16 cellular contexts compared by ENCODE assay signal in the genomic region with DNA sequence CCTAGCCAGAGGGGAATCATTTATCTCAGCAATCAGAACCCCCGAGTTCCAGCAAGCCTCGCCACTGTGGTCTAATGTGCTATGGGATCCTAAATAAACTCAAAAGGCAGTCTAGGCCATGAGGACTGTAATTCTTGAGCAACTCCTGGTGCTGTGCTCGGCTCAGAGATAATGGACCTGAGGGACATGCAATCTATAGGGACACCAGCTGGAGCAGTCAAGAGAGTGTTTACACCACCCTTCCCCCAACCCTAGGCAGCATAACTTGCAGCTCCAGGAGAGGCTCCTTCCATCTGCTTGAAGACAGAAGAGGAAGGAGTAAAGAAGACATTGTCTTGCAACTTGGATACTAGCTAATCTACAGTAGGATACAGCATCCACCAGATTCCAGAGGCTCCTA.
DNase-seq lines count a peak whose midpoint lies in the region; ATAC-seq and TF ChIP-seq lines count a peak whose summit lies in the region.
"Had no signal": no experiment of that assay in that cellular context is flagged by ENCODE, and none has a peak within 500 bp of the region (broad histone marks: within the 10 kb centered on the region; RNA-seq: fewer than 3 reads in every experiment).

No MANE protein-coding gene starts in this region.

- no peak overlapping the region for H3K23ac ChIP-seq in mesendoderm (ENCODE audit: low read length)

- H3K79me2 ChIP-seq in mesendoderm (ENCODE audit: control insufficient read depth, insufficient read depth, low read length) = no peaks in the 10 kb centered on the region
- H3K79me2 ChIP-seq in mammary epithelial cell (ENCODE audit: insufficient read depth, low read length) = no peaks in the 10 kb centered on the region

- H3K4ac ChIP-seq in mesendoderm (ENCODE audit: low read depth, low read length) = no peak overlapping the region

- no peak overlapping the region for H2AFZ ChIP-seq in mammary epithelial cell (ENCODE audit: low read depth, low read length)

- no peak overlapping the region for H2AK5ac ChIP-seq in mesendoderm (ENCODE audit: low read length)

- CTCF ChIA-PET in WTC11 (lab: Charles Lee) = interaction anchor here (0.6 kb wide), 1 partner anchor 18 kb away, joined by 6 read pairs; no protein-coding TSS in a partner anchor
- CTCF ChIA-PET in mammary epithelial cell (lab: Charles Lee; ENCODE audit: low non-redundant PET) = no interaction called here

- no peaks in the 10 kb centered on the region for H3K4me1 Mint-ChIP-seq in WTC11
- H3K4me1 Mint-ChIP-seq: CD4-positive, CD25-positive, alpha-beta regulatory T cell; IgD-negative memory B cell had no signal

- no peak overlapping the region for H3K4me3 Mint-ChIP-seq in WTC11
- H3K4me3 Mint-ChIP-seq: CD4-positive, CD25-positive, alpha-beta regulatory T cell; HFFc6; IgD-negative memory B cell had no signal

- no peak overlapping the region for H3K56ac ChIP-seq in mesendoderm (ENCODE audit: low read length)

- H3K36me3 ChIP-seq in mesendoderm (ENCODE audit: control insufficient read depth, insufficient read depth, low read length) (no peaks in the 10 kb centered on the region), mammary epithelial cell (ENCODE audit: insufficient read depth, low read length) (no peaks in the 10 kb centered on the region)
- H3K36me3 ChIP-seq: BLaER1 treated with 17β-estradiol and CSF1 and Interleukin-3, amounts not matched to agents 10 nM and 100 nM had no signal

- DNase-seq in NCI-H82 (lab: John Stamatoyannopoulos, UW) (peak; percentile 23), NCI-H82 treated with DMSO at 0.1 percent for 48 hours (lab: John Stamatoyannopoulos, UW; ENCODE audit: unreplicated experiment) (no peak), NCI-H69 (lab: John Stamatoyannopoulos, UW) (peak; percentile 64), WTC11 (ENCODE audit: low spot score) (no peak), mesendoderm (peak; percentile 28), mammary epithelial cell (no peak)
- DNase-seq: ACHN; CD4-positive, CD25-positive, alpha-beta regulatory T cell; DMS79; HCEC 1CT; HFFc6 had no signal

- no peak overlapping the region for H2BK5ac ChIP-seq in mesendoderm (ENCODE audit: low read length)

- no TSS peak for BruUV-seq in mammary epithelial cell (replicated peaks; lab: Mats Ljungman, UMichigan)

- no peak overlapping the region for H2BK120ac ChIP-seq in mesendoderm (ENCODE audit: low read depth, low read length)

- H4K8ac ChIP-seq in mesendoderm (ENCODE audit: low read depth, low read length) = no peak overlapping the region

- H3K27ac Mint-ChIP-seq in WTC11 = no peak overlapping the region
- H3K27ac Mint-ChIP-seq: CD4-positive, CD25-positive, alpha-beta regulatory T cell; HFFc6; IgD-negative memory B cell had no signal

- H3K9me3 ChIP-seq in mammary epithelial cell (replicated peaks; ENCODE audit: insufficient read depth, low read length) = no peaks in the 10 kb centered on the region

- dilution Hi-C loops in mammary epithelial cell (cut with HindIII; ENCODE audit: low sequenced_read_pairs) = no loop called here

- in situ Hi-C loops in mammary epithelial cell (cut with MboI; ENCODE audit: low sequenced_read_pairs in 2 of 2) = no loop called here

- H2BK15ac ChIP-seq in mesendoderm (replicated peaks; ENCODE audit: low read depth) = no peak overlapping the region

- no peak for TF ChIP-seq CTCF in WTC11 (IDR thresholded peaks at IDR 0.05)
- no peak for TF ChIP-seq CTCF in mammary epithelial cell (conservative IDR thresholded peaks at IDR 0.05 in 1 of 2, IDR thresholded peaks at IDR 0.05 in 1 of 2; ENCODE audit: extremely low read depth in 1 of 2, insufficient read depth in 1 of 2, low read depth in 1 of 2, low read length in 2 of 2)

- no peak overlapping the region for H3K4me3 ChIP-seq in mesendoderm (ENCODE audit: low read length)
- H3K4me3 ChIP-seq in mammary epithelial cell (replicated peaks in 1 of 3; ENCODE audit: insufficient read depth in 1 of 3, low read depth in 2 of 3, low read length in 3 of 3) = no peak overlapping the region
- H3K4me3 ChIP-seq: BLaER1 treated with 17β-estradiol and CSF1 and Interleukin-3, amounts not matched to agents 10 nM and 100 nM; GM12878 had no signal

- no peaks in the 10 kb centered on the region for H3K27me3 ChIP-seq in mesendoderm (ENCODE audit: insufficient read depth, low read length, poor library complexity)
- peaks cover 4% of the 10 kb centered on the region for H3K27me3 ChIP-seq in mammary epithelial cell (ENCODE audit: insufficient read depth, low read length)
- H3K27me3 ChIP-seq: BLaER1 treated with 17β-estradiol and CSF1 and Interleukin-3, amounts not matched to agents 10 nM and 100 nM had no signal

- no peaks in the 10 kb centered on the region for H4K20me1 ChIP-seq in mammary epithelial cell (ENCODE audit: insufficient read depth, low read length)
- H4K20me1 ChIP-seq: BLaER1 treated with 17β-estradiol and CSF1 and Interleukin-3, amounts not matched to agents 10 nM and 100 nM had no signal

- H3K4me2 ChIP-seq in mesendoderm (ENCODE audit: low read length) (no peak overlapping the region), mammary epithelial cell (ENCODE audit: insufficient read depth, low read depth, low read length) (no peak overlapping the region)
- H3K4me2 ChIP-seq: BLaER1 treated with 17β-estradiol and CSF1 and Interleukin-3, amounts not matched to agents 10 nM and 100 nM had no signal

- peaks cover 6% of the 10 kb centered on the region; the same call in 1 of the 2 replicates for H3K9me3 Mint-ChIP-seq in WTC11

- peak; percentile 71 for ATAC-seq in WTC11
- no peak for ATAC-seq in HG03280 (IDR thresholded peaks at IDR 0.05; ENCODE audit: unreplicated experiment)
- ATAC-seq in GM21786 (IDR thresholded peaks at IDR 0.05; ENCODE audit: unreplicated experiment) = no peak
- ATAC-seq: GM12878 had no signal

- intact Hi-C loops in mammary epithelial cell (cut with micrococcal nuclease) = no loop called here

- no peak overlapping the region for H3K27ac ChIP-seq in mesendoderm (ENCODE audit: low read depth, low read length)
- H3K27ac ChIP-seq in mammary epithelial cell (ENCODE audit: insufficient read depth, low read depth, low read length) = no peak overlapping the region
- H3K27ac ChIP-seq: BLaER1 treated with 17β-estradiol and CSF1 and Interleukin-3, amounts not matched to agents 10 nM and 100 nM had no signal

- POLR2A ChIA-PET in WTC11 (lab: Charles Lee) = no interaction called here

- no peak overlapping the region for H4K5ac ChIP-seq in mesendoderm (ENCODE audit: low read length)

- no peak overlapping the region for H3K18ac ChIP-seq in mesendoderm (ENCODE audit: low read length)

- WGBS in mesendoderm (ENCODE audit: extremely low coverage, insufficient coverage, low lambda C conversion rate) = no CpG with 5 or more reads among the region's 3 CpGs
- WGBS in mammary epithelial cell (ENCODE audit: low coverage, missing lambda C conversion rate) = 65% methylated on average over 3 of the region's 3 CpGs

- H3K27me3 Mint-ChIP-seq in WTC11 (ENCODE audit: low read depth) = no peaks in the 10 kb centered on the region

- H3K36me3 Mint-ChIP-seq in WTC11 = no peaks in the 10 kb centered on the region
- H3K36me3 Mint-ChIP-seq: CD4-positive, CD25-positive, alpha-beta regulatory T cell had no signal

- no peaks in the 10 kb centered on the region for H3K79me1 ChIP-seq in mesendoderm (ENCODE audit: low read length)

- H3K9ac ChIP-seq in mesendoderm (ENCODE audit: low read length) (no peak overlapping the region), mammary epithelial cell (ENCODE audit: insufficient read depth, low read length) (no peak overlapping the region)
- H3K9ac ChIP-seq: BLaER1 treated with 17β-estradiol and CSF1 and Interleukin-3, amounts not matched to agents 10 nM and 100 nM had no signal

- H3K4me1 ChIP-seq in mesendoderm (ENCODE audit: control insufficient read depth, low read depth, low read length) (no peaks in the 10 kb centered on the region), mammary epithelial cell (ENCODE audit: insufficient read depth, low read length) (no peaks in the 10 kb centered on the region)
- H3K4me1 ChIP-seq: BLaER1 treated with 17β-estradiol and CSF1 and Interleukin-3, amounts not matched to agents 10 nM and 100 nM had no signal

TF ChIP-seq in WTC11, 78 proteins besides CTCF, POLR2A, EP300 and RAD21 (continues in another document):
- no peak for TF ChIP-seq NFATC4 (CRISPR knock-in tag; IDR thresholded peaks at IDR 0.05)
- TF ChIP-seq, protein P1, sequence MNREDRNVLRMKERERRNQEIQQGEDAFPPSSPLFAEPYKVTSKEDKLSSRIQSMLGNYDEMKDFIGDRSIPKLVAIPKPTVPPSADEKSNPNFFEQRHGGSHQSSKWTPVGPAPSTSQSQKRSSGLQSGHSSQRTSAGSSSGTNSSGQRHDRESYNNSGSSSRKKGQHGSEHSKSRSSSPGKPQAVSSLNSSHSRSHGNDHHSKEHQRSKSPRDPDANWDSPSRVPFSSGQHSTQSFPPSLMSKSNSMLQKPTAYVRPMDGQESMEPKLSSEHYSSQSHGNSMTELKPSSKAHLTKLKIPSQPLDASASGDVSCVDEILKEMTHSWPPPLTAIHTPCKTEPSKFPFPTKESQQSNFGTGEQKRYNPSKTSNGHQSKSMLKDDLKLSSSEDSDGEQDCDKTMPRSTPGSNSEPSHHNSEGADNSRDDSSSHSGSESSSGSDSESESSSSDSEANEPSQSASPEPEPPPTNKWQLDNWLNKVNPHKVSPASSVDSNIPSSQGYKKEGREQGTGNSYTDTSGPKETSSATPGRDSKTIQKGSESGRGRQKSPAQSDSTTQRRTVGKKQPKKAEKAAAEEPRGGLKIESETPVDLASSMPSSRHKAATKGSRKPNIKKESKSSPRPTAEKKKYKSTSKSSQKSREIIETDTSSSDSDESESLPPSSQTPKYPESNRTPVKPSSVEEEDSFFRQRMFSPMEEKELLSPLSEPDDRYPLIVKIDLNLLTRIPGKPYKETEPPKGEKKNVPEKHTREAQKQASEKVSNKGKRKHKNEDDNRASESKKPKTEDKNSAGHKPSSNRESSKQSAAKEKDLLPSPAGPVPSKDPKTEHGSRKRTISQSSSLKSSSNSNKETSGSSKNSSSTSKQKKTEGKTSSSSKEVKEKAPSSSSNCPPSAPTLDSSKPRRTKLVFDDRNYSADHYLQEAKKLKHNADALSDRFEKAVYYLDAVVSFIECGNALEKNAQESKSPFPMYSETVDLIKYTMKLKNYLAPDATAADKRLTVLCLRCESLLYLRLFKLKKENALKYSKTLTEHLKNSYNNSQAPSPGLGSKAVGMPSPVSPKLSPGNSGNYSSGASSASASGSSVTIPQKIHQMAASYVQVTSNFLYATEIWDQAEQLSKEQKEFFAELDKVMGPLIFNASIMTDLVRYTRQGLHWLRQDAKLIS (CRISPR knock-in tag; IDR thresholded peaks at IDR 0.05; ENCODE audit: borderline replicate concordance) = no peak

Comparison
In these comparisons a context has a peak if more than half of its experiments do, and no peak if none do; other contexts are left out.
1. DNase-seq: peak in NCI-H82 (single experiment), NCI-H69 (single experiment) and mesendoderm (single experiment); none in NCI-H82 treated with DMSO at 0.1 percent for 48 hours (single experiment), WTC11 (single experiment) and mammary epithelial cell (single experiment).